Comparison of ENCODE assay signal across 8 cellular contexts in the genomic region with DNA sequence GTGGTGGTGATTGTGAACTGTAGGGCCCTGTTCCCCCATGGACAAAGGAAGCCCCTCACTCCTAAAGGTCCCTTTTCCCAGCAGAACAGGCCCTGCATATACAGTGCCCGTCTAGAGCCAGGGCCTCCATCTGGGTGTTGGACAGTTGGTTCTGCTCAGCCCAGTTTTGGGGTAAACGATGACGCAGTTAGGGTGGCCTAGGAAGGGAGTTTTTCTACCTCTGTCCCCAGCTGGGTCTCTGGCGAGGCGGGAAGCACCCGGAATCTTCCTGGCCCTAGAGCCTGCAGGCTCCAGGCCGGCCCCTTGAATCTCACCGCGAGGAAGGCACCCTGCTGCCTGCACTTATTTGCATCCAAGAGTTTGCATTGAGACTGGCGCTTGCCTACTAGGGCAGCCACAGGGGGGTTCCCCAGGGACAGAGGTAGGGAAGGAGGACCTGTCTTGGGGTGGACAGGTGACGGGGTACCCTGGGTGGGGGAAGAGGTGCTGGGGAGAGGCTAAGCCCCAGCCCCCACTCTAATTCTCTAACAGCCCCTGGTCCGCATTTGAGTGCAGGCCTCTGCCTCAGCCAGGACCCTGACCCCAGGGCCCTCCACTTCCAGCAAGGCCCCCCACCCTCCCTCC. TPM values are rescaled to one million over a fixed set of nuclear protein-coding genes. Genes with fewer than 3 reads are reported as not detected.
DNase-seq lines count a peak whose midpoint lies in the region; ATAC-seq and TF ChIP-seq lines count a peak whose summit lies in the region.

No MANE protein-coding gene starts in this region.

- TF ChIP-seq CTCF in VCaP (conservative IDR thresholded peaks at IDR 0.05) (no peak), nephron progenitor cell (IDR thresholded peaks at IDR 0.05) (no peak)

- peaks cover 2% of the 10 kb centered on the region for H3K27me3 Mint-ChIP-seq in nephron progenitor cell (ENCODE audit: low read depth, poor library complexity)

- no peaks in the 10 kb centered on the region for H3K36me3 ChIP-seq in esophagus (ENCODE audit: control insufficient read depth in 2 of 2, insufficient read depth in 2 of 2, low read length in 1 of 2)

- peak overlapping the region in 1 of 2 donors; percentile 80 for H3K4me3 ChIP-seq in esophagus (ENCODE audit: low read depth in 1 of 2, low read length in 2 of 2)

- H3K36me3 Mint-ChIP-seq in nephron progenitor cell (ENCODE audit: low read depth), result peaks cover 23% of the 10 kb centered on the region

- no peaks in the 10 kb centered on the region for H3K4me1 ChIP-seq in esophagus (ENCODE audit: control insufficient read depth in 2 of 2, insufficient read depth in 2 of 2, low read length in 1 of 2)

- peak overlapping the region; percentile 67 for H3K27ac Mint-ChIP-seq in nephron progenitor cell

- ATAC-seq in GM19324 (IDR thresholded peaks at IDR 0.05; ENCODE audit: low FRiP score, unreplicated experiment) (peak; percentile 86), HG03354 (IDR thresholded peaks at IDR 0.05; ENCODE audit: poor library complexity, severe bottlenecking, unreplicated experiment) (peak; percentile 79)

- in situ Hi-C loops in Caki2 (cut with HindIII; ENCODE audit: low pct_unique_long_range_greater_than_20kb, low sequenced_read_pairs), result no loop called here

- no peaks in the 10 kb centered on the region for H3K27me3 ChIP-seq in esophagus (ENCODE audit: control insufficient read depth in 1 of 2, insufficient read depth in 2 of 2, low read length in 2 of 2)

- peaks cover 36% of the 10 kb centered on the region for H3K4me1 Mint-ChIP-seq in nephron progenitor cell

- DNase-seq in Caki2 (ENCODE audit: low read depth) (peak; percentile 16), nephron progenitor cell (peak; percentile 45), NCI-H2029 treated with DMSO at 0.1 percent for 48 hours (lab: John Stamatoyannopoulos, UW) (no peak), RPMI8226 (no peak)

- H3K9me3 ChIP-seq in esophagus (ENCODE audit: control insufficient read depth in 2 of 2, insufficient read depth in 1 of 2, low read depth in 1 of 2, low read length in 1 of 2), result no peaks in the 10 kb centered on the region

- WGBS in esophagus, 2 donors, result 33% methylated on average over 11 to 12 of the region's 12 CpGs

- H3K27ac ChIP-seq in VCaP (peak overlapping the region; percentile 86), esophagus (ENCODE audit: low read depth in 2 of 2, low read length in 1 of 2) (peak overlapping the region; percentile 75 to 93)

- peaks cover 5% of the 10 kb centered on the region for H3K9me3 Mint-ChIP-seq in nephron progenitor cell

- peak overlapping the region; percentile 81 for H3K4me3 Mint-ChIP-seq in nephron progenitor cell

RNA-seq across cellular contexts. Expression of gene MTA3, which starts 0.5 kb away (rescaled TPM):
- 31.2 and 31.6 TPM in 2 replicates for total RNA-seq in Caki2 (2014; rRNA removed; shearing (Covaris generic); ENCODE audit: low replicate concordance)
- 10 to 100 TPM; 31.7 to 55.3 TPM for polyA plus RNA-seq in esophagus

Comparison
In these comparisons a context has a peak if more than half of its experiments do, and no peak if none do; other contexts are left out.
1. DNase-seq: peak in Caki2 (single experiment) and nephron progenitor cell (single experiment); none in NCI-H2029 treated with DMSO at 0.1 percent for 48 hours (single experiment) and RPMI8226 (single experiment).